8 cellular contexts compared by ENCODE assay signal in genomic region chr18:58670561-58671121, GRCh38. TPM values are rescaled to one million over a fixed set of nuclear protein-coding genes. Genes with fewer than 3 reads are reported as not detected.
DNase-seq lines count a peak whose midpoint lies in the region; ATAC-seq lines count a peak whose summit lies in the region.

No MANE protein-coding gene starts in this region.

- peak overlapping the region; percentile 64 for H3K27ac Mint-ChIP-seq in activated T-helper 1 cell treated with anti-CD3 and anti-CD28 coated beads, Interleukin-12 subunit alpha, Interleukin-12 subunit beta, Interleukin-2, Interleukin-4 antibody, amounts not matched to agents 30 ng/mL and 10 ng/mL and 1 ng/mL, durations not matched to agents 14 hours and 24 hours and 36 hours

- H3K9me3 ChIP-seq in HUES6 (ENCODE audit: control insufficient read depth, insufficient read depth, low read depth, low read length) (no peaks in the 10 kb centered on the region), subcutaneous abdominal adipose tissue (ENCODE audit: control insufficient read depth in 5 of 5, low read length in 5 of 5) (no peaks in the 10 kb centered on the region)

- H3K27me3 Mint-ChIP-seq in activated T-helper 1 cell treated with anti-CD3 and anti-CD28 coated beads, Interleukin-12 subunit alpha, Interleukin-12 subunit beta, Interleukin-2, Interleukin-4 antibody, amounts not matched to agents 30 ng/mL and 10 ng/mL and 1 ng/mL, durations not matched to agents 14 hours and 24 hours and 36 hours (ENCODE audit: insufficient read depth), result no peaks in the 10 kb centered on the region

- peak overlapping the region; percentile 84 for H3K9ac ChIP-seq in HUES6 (ENCODE audit: low read length)
- peak overlapping the region in 4 of 5 donors; percentile 12 to 82 (median 62) for H3K9ac ChIP-seq in subcutaneous abdominal adipose tissue (ENCODE audit: low read length in 5 of 5)

- peaks cover 63% of the 10 kb centered on the region for H3K4me1 Mint-ChIP-seq in activated T-helper 1 cell treated with anti-CD3 and anti-CD28 coated beads, Interleukin-12 subunit alpha, Interleukin-12 subunit beta, Interleukin-2, Interleukin-4 antibody, amounts not matched to agents 30 ng/mL and 10 ng/mL and 1 ng/mL, durations not matched to agents 14 hours and 24 hours and 36 hours (ENCODE audit: low read depth)

- H3K4me1 ChIP-seq in HUES6 (ENCODE audit: control insufficient read depth, insufficient read depth, low read length), result peaks cover 22% of the 10 kb centered on the region
- peaks cover 5 to 18% (median 14%) of the 10 kb centered on the region in 5 donors for H3K4me1 ChIP-seq in subcutaneous abdominal adipose tissue (ENCODE audit: control insufficient read depth in 5 of 5, insufficient read depth in 5 of 5, low read length in 5 of 5)

- intact Hi-C loops in activated T-helper 1 cell treated with anti-CD3 and anti-CD28 coated beads, Interleukin-12 subunit alpha, Interleukin-12 subunit beta, Interleukin-2, Interleukin-4 antibody, amounts not matched to agents 30 ng/mL and 10 ng/mL and 1 ng/mL, durations not matched to agents 14 hours and 24 hours and 36 hours (cut with micrococcal nuclease), result loop anchor here (1.0 to 5.0 kb wide), 8 partner anchors 18 to 472 kb away; no protein-coding TSS in a partner anchor

- H3K4me3 ChIP-seq in HUES6 (ENCODE audit: low read depth, low read length) (peak overlapping the region; percentile 80), subcutaneous abdominal adipose tissue (ENCODE audit: low read depth in 1 of 5, low read length in 5 of 5) (peak overlapping the region; percentile 70 to 81 (median 78))

- H3K36me3 Mint-ChIP-seq in activated T-helper 1 cell treated with anti-CD3 and anti-CD28 coated beads, Interleukin-12 subunit alpha, Interleukin-12 subunit beta, Interleukin-2, Interleukin-4 antibody, amounts not matched to agents 30 ng/mL and 10 ng/mL and 1 ng/mL, durations not matched to agents 14 hours and 24 hours and 36 hours (ENCODE audit: low read depth), result peaks cover 17% of the 10 kb centered on the region

- peaks cover 7% of the 10 kb centered on the region; the same call in 1 of the 2 replicates for H3K36me3 ChIP-seq in HUES6 (ENCODE audit: control insufficient read depth, insufficient read depth, low read length)
- H3K36me3 ChIP-seq in subcutaneous abdominal adipose tissue (ENCODE audit: control insufficient read depth in 5 of 5, insufficient read depth in 5 of 5, low read length in 5 of 5), result no peaks in the 10 kb centered on the region

- H3K9me3 Mint-ChIP-seq in activated T-helper 1 cell treated with anti-CD3 and anti-CD28 coated beads, Interleukin-12 subunit alpha, Interleukin-12 subunit beta, Interleukin-2, Interleukin-4 antibody, amounts not matched to agents 30 ng/mL and 10 ng/mL and 1 ng/mL, durations not matched to agents 14 hours and 24 hours and 36 hours, result no peaks in the 10 kb centered on the region

- no peaks in the 10 kb centered on the region for H3K27me3 ChIP-seq in HUES6 (ENCODE audit: control insufficient read depth, insufficient read depth, low read length)
- no peaks in the 10 kb centered on the region for H3K27me3 ChIP-seq in subcutaneous abdominal adipose tissue (ENCODE audit: control insufficient read depth in 5 of 5, insufficient read depth in 4 of 5, low read length in 5 of 5)

- DNase-seq in COLO668 (lab: John Stamatoyannopoulos, UW; ENCODE audit: unreplicated experiment) (peak; percentile 43), iPS-NIHi7 (ENCODE audit: extremely low spot score) (peak; percentile 28), HPDE6-E6E7 (ENCODE audit: extremely low spot score) (no peak), NCI-H446 treated with DMSO at 0.1 percent for 48 hours (lab: John Stamatoyannopoulos, UW) (no peak)
- no peak for DNase-seq in activated T-helper 1 cell treated with anti-CD3 and anti-CD28 coated beads, Interleukin-12 subunit alpha, Interleukin-12 subunit beta, Interleukin-2, Interleukin-4 antibody, amounts not matched to agents 30 ng/mL and 10 ng/mL and 1 ng/mL, durations not matched to agents 14 hours and 24 hours and 36 hours (ENCODE audit: low spot score)

- peak overlapping the region; percentile 81 for H3K4me3 Mint-ChIP-seq in activated T-helper 1 cell treated with anti-CD3 and anti-CD28 coated beads, Interleukin-12 subunit alpha, Interleukin-12 subunit beta, Interleukin-2, Interleukin-4 antibody, amounts not matched to agents 30 ng/mL and 10 ng/mL and 1 ng/mL, durations not matched to agents 14 hours and 24 hours and 36 hours

- H3K27ac ChIP-seq in HUES6 (ENCODE audit: low read depth, low read length) (peak overlapping the region; percentile 72), subcutaneous abdominal adipose tissue (ENCODE audit: low read depth, low read length) (peak overlapping the region; percentile 40)

- ATAC-seq in HG03378 (IDR thresholded peaks at IDR 0.05; ENCODE audit: unreplicated experiment), result no peak

RNA-seq across cellular contexts. Expression of gene MALT1, which starts 0.6 kb away (rescaled TPM):
- total RNA-seq in activated T-helper 1 cell treated with anti-CD3 and anti-CD28 coated beads, Interleukin-12 subunit alpha, Interleukin-12 subunit beta, Interleukin-2, Interleukin-4 antibody, amounts not matched to agents 30 ng/mL and 10 ng/mL and 1 ng/mL, durations not matched to agents 14 hours and 24 hours and 36 hours, result 32.4 and 34.1 TPM in 2 replicates

RNA-seq across cellular contexts. Expression of gene ALPK2, which starts 41.8 kb away (rescaled TPM):
- total RNA-seq in activated T-helper 1 cell treated with anti-CD3 and anti-CD28 coated beads, Interleukin-12 subunit alpha, Interleukin-12 subunit beta, Interleukin-2, Interleukin-4 antibody, amounts not matched to agents 30 ng/mL and 10 ng/mL and 1 ng/mL, durations not matched to agents 14 hours and 24 hours and 36 hours, result 0.16 and 0.47 TPM in 2 replicates

Comparison
In these comparisons a context has a peak if more than half of its experiments do, and no peak if none do; other contexts are left out.
1. DNase-seq: peak in COLO668 (single experiment) and iPS-NIHi7 (single experiment); none in activated T-helper 1 cell treated with anti-CD3 and anti-CD28 coated beads, Interleukin-12 subunit alpha, Interleukin-12 subunit beta, Interleukin-2, Interleukin-4 antibody, amounts not matched to agents 30 ng/mL and 10 ng/mL and 1 ng/mL, durations not matched to agents 14 hours and 24 hours and 36 hours (single experiment), HPDE6-E6E7 (single experiment) and NCI-H446 treated with DMSO at 0.1 percent for 48 hours (single experiment).